18 cellular contexts compared by ENCODE assay signal in the genomic region with DNA sequence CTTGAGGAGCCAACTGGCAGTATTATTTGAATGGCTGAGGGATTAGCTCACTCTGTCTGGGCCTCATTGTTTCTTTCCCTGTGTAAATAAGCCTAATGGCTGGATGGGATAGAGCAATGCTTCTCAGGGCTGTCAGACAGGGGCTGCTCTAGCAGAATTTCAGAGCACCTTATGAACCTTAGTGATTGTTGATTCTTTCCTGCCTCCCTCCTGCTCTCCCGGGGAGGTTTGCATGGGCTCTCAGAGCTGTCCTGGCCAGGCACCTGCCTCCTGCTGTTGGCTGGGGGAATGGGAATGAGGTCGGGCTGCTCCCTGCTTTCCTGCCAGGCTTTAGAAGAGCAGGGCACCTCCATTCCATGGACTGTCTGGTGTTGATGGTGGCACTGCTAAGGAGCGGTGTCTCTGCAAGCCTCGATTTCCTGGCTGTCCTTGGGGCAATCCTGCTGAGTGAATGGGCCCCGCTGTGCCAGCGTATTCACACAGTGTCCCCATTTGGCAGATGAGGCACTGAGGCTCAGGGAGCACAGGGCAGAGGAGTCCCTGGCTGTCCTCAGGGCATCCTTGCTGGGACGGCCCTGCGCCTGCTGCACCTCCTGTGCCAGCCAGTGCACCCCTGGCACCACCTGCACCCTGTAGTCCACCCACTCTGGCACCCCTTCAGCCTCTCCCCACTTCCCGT.
DNase-seq lines count a peak whose midpoint lies in the region; FAIRE-seq and TF ChIP-seq lines count a peak whose summit lies in the region.
"Had no signal": no experiment of that assay in that cellular context is flagged by ENCODE, and none has a peak within 500 bp of the region (broad histone marks: within the 10 kb centered on the region; RNA-seq: fewer than 3 reads in every experiment).

No MANE protein-coding gene starts in this region.

- H3K4me1 Mint-ChIP-seq in activated CD4-positive, alpha-beta memory T cell treated with anti-CD3 and anti-CD28 coated beads, Interleukin-2, amount 10 ng/mL, durations not matched to agents 7 days and 5 days = no peaks in the 10 kb centered on the region
- H3K4me1 Mint-ChIP-seq in activated CD4-positive, alpha-beta memory T cell treated with anti-CD3 and anti-CD28 coated beads for 36 hours (ENCODE audit: low read depth) = no peaks in the 10 kb centered on the region
- H3K4me1 Mint-ChIP-seq: central memory CD8-positive, alpha-beta T cell had no signal

- peaks cover 15% of the 10 kb centered on the region for H3K4me1 ChIP-seq in suprapubic skin
- H3K4me1 ChIP-seq: lower lobe of right lung had no signal

- no peak for TF ChIP-seq POLR2A in suprapubic skin (IDR thresholded peaks at IDR 0.05)

- H3K36me3 ChIP-seq in bronchial epithelial cell (ENCODE audit: control insufficient read depth, insufficient read depth, low read length) (no peaks in the 10 kb centered on the region), suprapubic skin (no peaks in the 10 kb centered on the region)
- H3K36me3 ChIP-seq: lower lobe of right lung had no signal

- H3K4me3 ChIP-seq in bronchial epithelial cell (ENCODE audit: low read depth, low read length) (no peak overlapping the region), suprapubic skin (no peak overlapping the region)
- H3K4me3 ChIP-seq: lower lobe of right lung, skin epidermis had no signal

- no peak for TF ChIP-seq EP300 in suprapubic skin (IDR thresholded peaks at IDR 0.05)

- H3K9me3 ChIP-seq in suprapubic skin = no peaks in the 10 kb centered on the region
- H3K9me3 ChIP-seq: lower lobe of right lung had no signal

- no peak overlapping the region for H3K27ac Mint-ChIP-seq in activated CD4-positive, alpha-beta memory T cell treated with anti-CD3 and anti-CD28 coated beads, Interleukin-2, amount 10 ng/mL, durations not matched to agents 7 days and 5 days
- no peak overlapping the region for H3K27ac Mint-ChIP-seq in activated CD4-positive, alpha-beta memory T cell treated with anti-CD3 and anti-CD28 coated beads for 36 hours
- H3K27ac Mint-ChIP-seq: T-helper 17 cell had no signal

- intact Hi-C loops in activated CD4-positive, alpha-beta memory T cell treated with anti-CD3 and anti-CD28 coated beads for 36 hours (cut with micrococcal nuclease) = no loop called here

- no peaks in the 10 kb centered on the region for H3K27me3 Mint-ChIP-seq in activated CD4-positive, alpha-beta memory T cell treated with anti-CD3 and anti-CD28 coated beads, Interleukin-2, amount 10 ng/mL, durations not matched to agents 7 days and 5 days
- no peaks in the 10 kb centered on the region for H3K27me3 Mint-ChIP-seq in activated CD4-positive, alpha-beta memory T cell treated with anti-CD3 and anti-CD28 coated beads for 36 hours

- H3K4me3 Mint-ChIP-seq in activated CD4-positive, alpha-beta memory T cell treated with anti-CD3 and anti-CD28 coated beads, Interleukin-2, amount 10 ng/mL, durations not matched to agents 7 days and 5 days = no peak overlapping the region
- no peak overlapping the region for H3K4me3 Mint-ChIP-seq in activated CD4-positive, alpha-beta memory T cell treated with anti-CD3 and anti-CD28 coated beads for 36 hours
- H3K4me3 Mint-ChIP-seq: central memory CD8-positive, alpha-beta T cell; IgD-negative memory B cell; T-helper 17 cell had no signal

- DNase-seq in activated CD4-positive, alpha-beta memory T cell treated with anti-CD3 and anti-CD28 coated beads, Interleukin-2, amount 10 ng/mL, durations not matched to agents 7 days and 5 days = peak; percentile 10
- DNase-seq in activated CD4-positive, alpha-beta memory T cell treated with anti-CD3 and anti-CD28 coated beads for 36 hours = no peak
- peak; percentile 40 for DNase-seq in bronchial epithelial cell (ENCODE audit: low read depth)
- peak; percentile 68 for DNase-seq in iPS-NIHi7 (ENCODE audit: extremely low spot score)
- no peak for DNase-seq in suprapubic skin (ENCODE audit: low spot score in 2 of 2)
- DNase-seq in NCI-H2107 (lab: John Stamatoyannopoulos, UW) = no peak
- no peak for DNase-seq in stimulated activated CD4-positive, alpha-beta T cell treated with anti-CD3 and anti-CD28 coated beads, Interleukin-1b, Interleukin-23, amount 100 ng/mL, for 48 hours
- no peak for DNase-seq in DMS 273 (lab: John Stamatoyannopoulos, UW; ENCODE audit: unreplicated experiment)
- DNase-seq: activated CD4-positive, CD25-positive, alpha-beta regulatory T cell treated with anti-CD3 and anti-CD28 coated beads, Interleukin-2, amount 50 U/mL, for 72 hours; activated naive CD4-positive, alpha-beta T cell treated with anti-CD3 and anti-CD28 coated beads, Interleukin-2, amount 50 U/mL, for 16 hours; lower lobe of right lung; NCI-H1105 treated with DMSO at 0.1 percent for 48 hours; stimulated activated naive CD4-positive, alpha-beta T cell treated with Interleukin-2 at 50 U/mL for 16 hours; T-helper 17 cell had no signal

- no peak for FAIRE-seq in bronchial epithelial cell (lab: Jason Lieb, UNC)

- H3K9me3 Mint-ChIP-seq in activated CD4-positive, alpha-beta memory T cell treated with anti-CD3 and anti-CD28 coated beads, Interleukin-2, amount 10 ng/mL, durations not matched to agents 7 days and 5 days = peaks cover 25% of the 10 kb centered on the region
- H3K9me3 Mint-ChIP-seq in activated CD4-positive, alpha-beta memory T cell treated with anti-CD3 and anti-CD28 coated beads for 36 hours = peaks cover 9% of the 10 kb centered on the region

- CTCF ChIA-PET in activated CD4-positive, alpha-beta memory T cell treated with anti-CD3 and anti-CD28 coated beads, Interleukin-2, amount 10 ng/mL, durations not matched to agents 7 days and 5 days (lab: Charles Lee) = no interaction called here
- CTCF ChIA-PET in activated CD4-positive, alpha-beta memory T cell treated with anti-CD3 and anti-CD28 coated beads for 36 hours (lab: Charles Lee) = no interaction called here

- peak overlapping the region; percentile 8 for H3K27ac ChIP-seq in suprapubic skin
- H3K27ac ChIP-seq: epithelial cell of prostate, lower lobe of right lung had no signal

- H3K27me3 ChIP-seq in bronchial epithelial cell (ENCODE audit: control insufficient read depth, insufficient read depth, low read length) (no peaks in the 10 kb centered on the region), suprapubic skin (no peaks in the 10 kb centered on the region)

- no peaks in the 10 kb centered on the region for H3K36me3 Mint-ChIP-seq in activated CD4-positive, alpha-beta memory T cell treated with anti-CD3 and anti-CD28 coated beads, Interleukin-2, amount 10 ng/mL, durations not matched to agents 7 days and 5 days (ENCODE audit: low read depth)
- H3K36me3 Mint-ChIP-seq in activated CD4-positive, alpha-beta memory T cell treated with anti-CD3 and anti-CD28 coated beads for 36 hours = no peaks in the 10 kb centered on the region
- H3K36me3 Mint-ChIP-seq: IgD-negative memory B cell had no signal

- TF ChIP-seq CTCF in bronchial epithelial cell (IDR thresholded peaks at IDR 0.05; ENCODE audit: insufficient read depth, low read length, severe bottlenecking) (no peak), suprapubic skin (IDR thresholded peaks at IDR 0.05) (no peak)

- WGBS in suprapubic skin = 83% methylated on average over 6 of the region's 9 CpGs

- POLR2A ChIA-PET in activated CD4-positive, alpha-beta memory T cell treated with anti-CD3 and anti-CD28 coated beads, Interleukin-2, amount 10 ng/mL, durations not matched to agents 7 days and 5 days (lab: Charles Lee) = no interaction called here
- POLR2A ChIA-PET in activated CD4-positive, alpha-beta memory T cell treated with anti-CD3 and anti-CD28 coated beads for 36 hours (lab: Charles Lee) = no interaction called here

Comparison
In these comparisons a context has a peak if more than half of its experiments do, and no peak if none do; other contexts are left out.
1. DNase-seq: peak in activated CD4-positive, alpha-beta memory T cell treated with anti-CD3 and anti-CD28 coated beads, Interleukin-2, amount 10 ng/mL, durations not matched to agents 7 days and 5 days (single experiment), bronchial epithelial cell (single experiment) and iPS-NIHi7 (single experiment); none in activated CD4-positive, alpha-beta memory T cell treated with anti-CD3 and anti-CD28 coated beads for 36 hours (single experiment), suprapubic skin (0 of 2), NCI-H2107 (single experiment), stimulated activated CD4-positive, alpha-beta T cell treated with anti-CD3 and anti-CD28 coated beads, Interleukin-1b, Interleukin-23, amount 100 ng/mL, for 48 hours (single experiment) and DMS 273 (single experiment).